ENCODE assay signal across 2 cellular contexts in the genomic region with DNA sequence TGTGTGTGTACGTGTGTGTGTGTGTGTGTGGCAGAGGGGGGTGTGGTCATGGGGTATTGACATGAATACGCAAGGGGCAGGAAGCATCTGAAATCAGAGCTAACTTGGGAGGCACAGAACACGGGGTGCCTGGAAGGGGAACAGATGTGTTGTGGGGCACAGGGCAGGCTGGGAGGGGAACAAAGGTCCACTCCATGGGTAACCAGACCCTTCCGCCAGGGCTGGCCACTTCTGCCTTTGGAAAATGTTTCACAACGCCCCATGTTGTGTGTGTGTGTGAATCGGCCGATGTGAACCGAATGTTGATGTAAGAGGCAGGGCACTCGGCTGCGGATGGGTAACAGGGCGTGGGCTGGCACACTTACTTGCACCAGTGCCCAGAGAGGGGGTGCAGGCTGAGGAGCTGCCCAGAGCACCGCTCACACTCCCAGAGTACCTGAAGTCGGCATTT.
TF ChIP-seq lines count a peak whose summit lies in the region.

TSS of gene SLC11A1 (plus strand) at position 358 of the 451 bp plus-strand sequence. CDS start 96 bp downstream, outside the sequence.

TF ChIP-seq in IMR-90, 13 proteins besides CTCF, POLR2A, EP300 and RAD21:
- no peak for TF ChIP-seq USF2 (IDR thresholded peaks at IDR 0.05; ENCODE audit: low read depth, low read length)
- TF ChIP-seq BHLHE40 (IDR thresholded peaks at IDR 0.05; ENCODE audit: low read depth, low read length): no peak
- TF ChIP-seq MAZ (IDR thresholded peaks at IDR 0.05; ENCODE audit: borderline replicate concordance, low read depth, low read length): no peak
- TF ChIP-seq RCOR1 (IDR thresholded peaks at IDR 0.05; ENCODE audit: insufficient replicate concordance, low read length): no peak
- TF ChIP-seq MAFK (IDR thresholded peaks at IDR 0.05; ENCODE audit: low read depth, low read length): no peak

TF ChIP-seq in SK-N-SH treated with all-trans-retinoic acid at 6 μM for 48 hours, 23 proteins besides CTCF, POLR2A, EP300 and RAD21:
- TF ChIP-seq TSHZ2 (CRISPR knock-in tag; IDR thresholded peaks at IDR 0.05) (no peak), ZNF8 (CRISPR knock-in tag; IDR thresholded peaks at IDR 0.05) (no peak), BACH2 (CRISPR knock-in tag; IDR thresholded peaks at IDR 0.05; ENCODE audit: borderline replicate concordance) (no peak), ESRRG (CRISPR knock-in tag; IDR thresholded peaks at IDR 0.05) (no peak), RARB (CRISPR knock-in tag; IDR thresholded peaks at IDR 0.05) (no peak), ARNTL (CRISPR knock-in tag; IDR thresholded peaks at IDR 0.05; ENCODE audit: borderline replicate concordance, low read depth) (no peak), CREB5 (CRISPR knock-in tag; IDR thresholded peaks at IDR 0.05; ENCODE audit: low read depth) (no peak)
TF ChIP-seq in SK-N-SH treated with all-trans-retinoic acid at 6 μM for 48 hours: peak in this region for 0.
